Comparison of ENCODE assay signal across 1 cellular context in the genomic region with DNA sequence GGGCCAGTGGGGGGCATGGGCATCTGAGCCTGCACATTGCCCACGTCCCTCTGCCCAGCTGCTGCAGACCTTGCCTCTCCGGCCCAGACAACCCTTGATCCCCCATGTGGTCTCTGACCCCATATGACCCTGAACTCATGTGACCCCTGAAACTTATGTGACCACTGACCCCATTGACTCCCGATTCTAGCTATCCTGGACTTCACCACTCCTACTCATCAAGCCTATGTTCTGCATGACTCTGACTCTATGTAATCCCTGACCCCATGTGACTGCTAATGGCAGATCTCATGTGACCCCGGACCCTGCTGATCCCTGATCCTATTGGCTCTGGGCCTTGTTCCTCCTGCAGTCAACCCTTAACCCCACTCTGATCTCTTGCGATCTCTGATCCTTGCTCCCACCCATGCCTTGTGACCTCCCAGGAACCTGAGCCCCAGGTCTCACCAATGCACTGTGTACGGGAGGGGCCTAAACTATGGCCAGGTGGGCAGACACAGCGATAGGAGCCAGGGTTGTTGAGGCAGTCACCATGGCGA.
A peak's percentile ranks its signal among the peaks of the same experiment; 100 is the strongest.
TF ChIP-seq lines count a peak whose summit lies in the region.

No MANE protein-coding gene starts in this region.

TF ChIP-seq in HepG2, 621 proteins besides CTCF, POLR2A, EP300 and RAD21:
- TF ChIP-seq, protein P1, sequence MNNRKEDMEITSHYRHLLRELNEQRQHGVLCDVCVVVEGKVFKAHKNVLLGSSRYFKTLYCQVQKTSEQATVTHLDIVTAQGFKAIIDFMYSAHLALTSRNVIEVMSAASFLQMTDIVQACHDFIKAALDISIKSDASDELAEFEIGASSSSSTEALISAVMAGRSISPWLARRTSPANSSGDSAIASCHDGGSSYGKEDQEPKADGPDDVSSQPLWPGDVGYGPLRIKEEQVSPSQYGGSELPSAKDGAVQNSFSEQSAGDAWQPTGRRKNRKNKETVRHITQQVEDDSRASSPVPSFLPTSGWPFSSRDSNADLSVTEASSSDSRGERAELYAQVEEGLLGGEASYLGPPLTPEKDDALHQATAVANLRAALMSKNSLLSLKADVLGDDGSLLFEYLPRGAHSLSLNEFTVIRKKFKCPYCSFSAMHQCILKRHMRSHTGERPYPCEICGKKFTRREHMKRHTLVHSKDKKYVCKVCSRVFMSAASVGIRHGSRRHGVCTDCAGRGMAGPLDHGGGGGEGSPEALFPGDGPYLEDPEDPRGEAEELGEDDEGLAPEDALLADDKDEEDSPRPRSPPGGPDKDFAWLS (CRISPR knock-in tag; IDR thresholded peaks at IDR 0.05; ENCODE audit: borderline replicate concordance): no peak; the same call in 1 of the 2 replicates
- TF ChIP-seq ZBTB38 (CRISPR knock-in tag; IDR thresholded peaks at IDR 0.05) (peak; percentile 6; the same call in 1 of the 2 replicates), NFKB2 (CRISPR knock-in tag; IDR thresholded peaks at IDR 0.05; ENCODE audit: borderline replicate concordance) (0 out of 2 replicates have a peak, but pooled peaks have one; percentile 4), TP53 (CRISPR knock-in tag; conservative IDR thresholded peaks at IDR 0.05) (no peak), ARNT (IDR thresholded peaks at IDR 0.05) (no peak), ZNF891 (CRISPR knock-in tag; IDR thresholded peaks at IDR 0.05) (peak; percentile 29; the same call in 1 of the 2 replicates), PAWR (CRISPR knock-in tag; IDR thresholded peaks at IDR 0.05; ENCODE audit: borderline replicate concordance) (no peak), ZNF501 (CRISPR knock-in tag; IDR thresholded peaks at IDR 0.05) (no peak), ZZZ3 (CRISPR knock-in tag; IDR thresholded peaks at IDR 0.05; ENCODE audit: borderline replicate concordance) (0 out of 2 replicates have a peak, but pooled peaks have one; percentile 12)
- TF ChIP-seq, protein P2, sequence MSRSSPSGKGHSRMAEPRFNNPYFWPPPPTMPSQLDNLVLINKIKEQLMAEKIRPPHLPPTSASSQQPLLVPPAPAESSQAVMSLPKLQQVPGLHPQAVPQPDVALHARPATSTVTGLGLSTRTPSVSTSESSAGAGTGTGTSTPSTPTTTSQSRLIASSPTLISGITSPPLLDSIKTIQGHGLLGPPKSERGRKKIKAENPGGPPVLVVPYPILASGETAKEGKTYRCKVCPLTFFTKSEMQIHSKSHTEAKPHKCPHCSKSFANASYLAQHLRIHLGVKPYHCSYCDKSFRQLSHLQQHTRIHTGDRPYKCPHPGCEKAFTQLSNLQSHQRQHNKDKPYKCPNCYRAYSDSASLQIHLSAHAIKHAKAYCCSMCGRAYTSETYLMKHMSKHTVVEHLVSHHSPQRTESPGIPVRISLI (CRISPR knock-in tag; IDR thresholded peaks at IDR 0.05; ENCODE audit: borderline replicate concordance): 0 out of 2 replicates have a peak, but pooled peaks have one; percentile 8
- TF ChIP-seq, protein P3, sequence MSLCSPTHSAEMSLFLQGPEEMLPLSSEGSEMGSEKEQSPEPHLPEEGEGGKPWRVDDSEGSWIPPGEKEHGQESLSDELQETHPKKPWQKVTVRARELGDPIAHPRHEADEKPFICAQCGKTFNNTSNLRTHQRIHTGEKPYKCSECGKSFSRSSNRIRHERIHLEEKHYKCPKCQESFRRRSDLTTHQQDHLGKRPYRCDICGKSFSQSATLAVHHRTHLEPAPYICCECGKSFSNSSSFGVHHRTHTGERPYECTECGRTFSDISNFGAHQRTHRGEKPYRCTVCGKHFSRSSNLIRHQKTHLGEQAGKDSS (CRISPR knock-in tag; IDR thresholded peaks at IDR 0.05; ENCODE audit: borderline replicate concordance, low read depth): peak; percentile 26; the same call in 1 of the 2 replicates
- TF ChIP-seq, protein P4, sequence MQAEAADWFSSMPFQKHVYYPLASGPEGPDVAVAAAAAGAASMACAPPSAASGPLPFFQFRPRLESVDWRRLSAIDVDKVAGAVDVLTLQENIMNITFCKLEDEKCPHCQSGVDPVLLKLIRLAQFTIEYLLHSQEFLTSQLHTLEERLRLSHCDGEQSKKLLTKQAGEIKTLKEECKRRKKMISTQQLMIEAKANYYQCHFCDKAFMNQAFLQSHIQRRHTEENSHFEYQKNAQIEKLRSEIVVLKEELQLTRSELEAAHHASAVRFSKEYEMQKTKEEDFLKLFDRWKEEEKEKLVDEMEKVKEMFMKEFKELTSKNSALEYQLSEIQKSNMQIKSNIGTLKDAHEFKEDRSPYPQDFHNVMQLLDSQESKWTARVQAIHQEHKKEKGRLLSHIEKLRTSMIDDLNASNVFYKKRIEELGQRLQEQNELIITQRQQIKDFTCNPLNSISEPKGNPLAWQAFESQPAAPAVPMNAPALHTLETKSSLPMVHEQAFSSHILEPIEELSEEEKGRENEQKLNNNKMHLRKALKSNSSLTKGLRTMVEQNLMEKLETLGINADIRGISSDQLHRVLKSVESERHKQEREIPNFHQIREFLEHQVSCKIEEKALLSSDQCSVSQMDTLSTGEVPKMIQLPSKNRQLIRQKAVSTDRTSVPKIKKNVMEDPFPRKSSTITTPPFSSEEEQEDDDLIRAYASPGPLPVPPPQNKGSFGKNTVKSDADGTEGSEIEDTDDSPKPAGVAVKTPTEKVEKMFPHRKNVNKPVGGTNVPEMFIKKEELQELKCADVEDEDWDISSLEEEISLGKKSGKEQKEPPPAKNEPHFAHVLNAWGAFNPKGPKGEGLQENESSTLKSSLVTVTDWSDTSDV (CRISPR knock-in tag; IDR thresholded peaks at IDR 0.05): 0 out of 2 replicates have a peak, but pooled peaks have one; percentile 40
- TF ChIP-seq, protein P5, sequence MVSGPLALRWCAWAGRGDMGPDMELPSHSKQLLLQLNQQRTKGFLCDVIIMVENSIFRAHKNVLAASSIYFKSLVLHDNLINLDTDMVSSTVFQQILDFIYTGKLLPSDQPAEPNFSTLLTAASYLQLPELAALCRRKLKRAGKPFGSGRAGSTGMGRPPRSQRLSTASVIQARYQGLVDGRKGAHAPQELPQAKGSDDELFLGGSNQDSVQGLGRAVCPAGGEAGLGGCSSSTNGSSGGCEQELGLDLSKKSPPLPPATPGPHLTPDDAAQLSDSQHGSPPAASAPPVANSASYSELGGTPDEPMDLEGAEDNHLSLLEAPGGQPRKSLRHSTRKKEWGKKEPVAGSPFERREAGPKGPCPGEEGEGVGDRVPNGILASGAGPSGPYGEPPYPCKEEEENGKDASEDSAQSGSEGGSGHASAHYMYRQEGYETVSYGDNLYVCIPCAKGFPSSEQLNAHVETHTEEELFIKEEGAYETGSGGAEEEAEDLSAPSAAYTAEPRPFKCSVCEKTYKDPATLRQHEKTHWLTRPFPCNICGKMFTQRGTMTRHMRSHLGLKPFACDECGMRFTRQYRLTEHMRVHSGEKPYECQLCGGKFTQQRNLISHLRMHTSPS (CRISPR knock-in tag; IDR thresholded peaks at IDR 0.05; ENCODE audit: low read depth): 0 out of 2 replicates have a peak, but pooled peaks have one; percentile 45
